ENCODE assay signal across 19 cellular contexts in the genomic region with DNA sequence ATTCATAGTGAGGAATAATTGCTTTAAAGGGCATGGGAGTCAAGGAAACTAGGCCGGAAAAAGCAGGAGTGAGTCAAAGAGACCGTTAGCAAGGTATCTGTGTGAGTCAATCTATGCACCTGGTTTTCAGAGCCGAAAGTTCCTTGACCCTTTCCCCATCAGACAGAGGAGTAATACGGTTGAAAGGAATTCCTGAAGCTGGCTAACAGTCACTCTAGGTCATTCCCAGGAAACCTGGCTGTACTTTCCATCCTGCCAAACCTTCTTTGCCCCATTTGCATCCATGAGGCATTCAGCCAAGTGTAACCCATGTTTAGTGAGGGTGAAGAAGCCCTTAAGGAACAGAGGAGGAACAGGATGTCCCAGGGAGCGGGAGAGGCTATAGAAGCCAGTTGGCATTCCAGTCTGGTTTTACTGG. TPM values are rescaled to one million over a fixed set of nuclear protein-coding genes. Genes with fewer than 3 reads are reported as not detected.
A peak's percentile ranks its signal among the peaks of the same experiment; 100 is the strongest.
DNase-seq lines count a peak whose midpoint lies in the region; ATAC-seq and TF ChIP-seq lines count a peak whose summit lies in the region.
"Had no signal": no experiment of that assay in that cellular context is flagged by ENCODE, and none has a peak within 500 bp of the region (broad histone marks: within the 10 kb centered on the region; RNA-seq: fewer than 3 reads in every experiment).

No MANE protein-coding gene starts in this region.

- H3K4me1 ChIP-seq in lung (ENCODE audit: control insufficient read depth in 2 of 2, insufficient read depth in 2 of 2, low read length in 2 of 2) (peaks cover 2 to 14% of the 10 kb centered on the region in 2 donors), endodermal cell (ENCODE audit: control insufficient read depth, insufficient read depth, low read length) (peaks cover 7% of the 10 kb centered on the region), neuronal stem cell (ENCODE audit: control insufficient read depth in 2 of 2, insufficient read depth in 1 of 2, low read depth in 1 of 2, low read length in 2 of 2) (no peaks in the 10 kb centered on the region)
- H3K4me1 ChIP-seq: BLaER1 had no signal

- H4K8ac ChIP-seq in neuronal stem cell (ENCODE audit: low read depth, low read length): no peak overlapping the region

- peaks cover 19% of the 10 kb centered on the region for H3K4me1 Mint-ChIP-seq in endodermal cell

- H2BK15ac ChIP-seq in neuronal stem cell (ENCODE audit: low read length): no peak overlapping the region

- H3K4me3 ChIP-seq in epithelial cell of proximal tubule (ENCODE audit: low read depth, low read length) (no peak overlapping the region), lung (no peak overlapping the region), endodermal cell (ENCODE audit: low read length) (no peak overlapping the region), neuronal stem cell (ENCODE audit: low read length in 2 of 2) (no peak overlapping the region)
- H3K4me3 ChIP-seq: BLaER1, PC-9 had no signal

- H2AK5ac ChIP-seq in neuronal stem cell (ENCODE audit: low read depth, low read length): no peak overlapping the region

- H3K4me2 ChIP-seq in neuronal stem cell (ENCODE audit: insufficient read depth, low read length, poor library complexity, severe bottlenecking): no peak overlapping the region
- H3K4me2 ChIP-seq: BLaER1, PC-9 had no signal

- no peak overlapping the region for H2AFZ ChIP-seq in neuronal stem cell (ENCODE audit: low read length)
- H2AFZ ChIP-seq: PC-9 had no signal

- no peak for TF ChIP-seq CTCF in 22Rv1 (IDR thresholded peaks at IDR 0.05)
- no peak for TF ChIP-seq CTCF in VCaP (conservative IDR thresholded peaks at IDR 0.05)
- TF ChIP-seq CTCF in epithelial cell of proximal tubule (conservative IDR thresholded peaks at IDR 0.05; ENCODE audit: low read depth, low read length): no peak
- no peak for TF ChIP-seq CTCF in lung (IDR thresholded peaks at IDR 0.05; ENCODE audit: control extremely low read depth, extremely low read depth)
- TF ChIP-seq CTCF in endodermal cell (conservative IDR thresholded peaks at IDR 0.05): no peak

- no peak overlapping the region for H3K27ac Mint-ChIP-seq in endodermal cell
- H3K27ac Mint-ChIP-seq: HFFc6 had no signal

- no peak overlapping the region for H4K91ac ChIP-seq in neuronal stem cell (ENCODE audit: low read depth, low read length, poor library complexity)

- H2BK12ac ChIP-seq in neuronal stem cell (ENCODE audit: low read length): no peak overlapping the region

- no peak overlapping the region for H3K4me3 Mint-ChIP-seq in endodermal cell
- H3K4me3 Mint-ChIP-seq: HFFc6 had no signal

- H3K36me3 ChIP-seq in lung (ENCODE audit: control insufficient read depth in 2 of 2, insufficient read depth in 2 of 2, low read length in 2 of 2) (peaks cover 16 to 49% of the 10 kb centered on the region in 2 donors), endodermal cell (ENCODE audit: control insufficient read depth, insufficient read depth, low read length) (peaks cover 59% of the 10 kb centered on the region), neuronal stem cell (replicated peaks in 1 of 2; ENCODE audit: control insufficient read depth in 2 of 2, insufficient read depth in 2 of 2, low read length in 2 of 2) (peaks cover 12 to 96% of the 10 kb centered on the region in 2 donors)

- H3K36me3 Mint-ChIP-seq in endodermal cell (ENCODE audit: low read depth): peaks cover 39% of the 10 kb centered on the region

- H3K9me3 ChIP-seq in lung (ENCODE audit: control insufficient read depth in 2 of 2, insufficient read depth in 1 of 2, low read length in 1 of 2) (no peaks in the 10 kb centered on the region), endodermal cell (ENCODE audit: control insufficient read depth, low read length) (no peaks in the 10 kb centered on the region), neuronal stem cell (replicated peaks in 1 of 2; ENCODE audit: control insufficient read depth in 2 of 2, insufficient read depth in 1 of 2, low read depth in 1 of 2, low read length in 2 of 2) (no peaks in the 10 kb centered on the region)
- H3K9me3 ChIP-seq: BLaER1 had no signal

- H3K23ac ChIP-seq in neuronal stem cell (ENCODE audit: low read depth, low read length, poor library complexity): no peak overlapping the region

- H3K27ac ChIP-seq in 22Rv1: peak overlapping the region; percentile 29
- peak overlapping the region; percentile 52 for H3K27ac ChIP-seq in VCaP
- H3K27ac ChIP-seq in lung (ENCODE audit: low read depth in 1 of 2, low read length in 1 of 2): no peak overlapping the region
- H3K27ac ChIP-seq in endodermal cell (ENCODE audit: low read depth, low read length): no peak overlapping the region
- no peak overlapping the region for H3K27ac ChIP-seq in neuronal stem cell (replicated peaks; ENCODE audit: low read length)
- H3K27ac ChIP-seq: BLaER1, PC-9 had no signal

- H2BK120ac ChIP-seq in neuronal stem cell (ENCODE audit: low read depth, low read length): no peak overlapping the region

- H3K9ac ChIP-seq in endodermal cell (ENCODE audit: extremely low read depth, low read length, poor library complexity, severe bottlenecking) (no peak overlapping the region), neuronal stem cell (ENCODE audit: low read depth, low read length, poor library complexity) (no peak overlapping the region)
- H3K9ac ChIP-seq: BLaER1 had no signal

- H3K18ac ChIP-seq in neuronal stem cell (ENCODE audit: low read length): no peak overlapping the region

- no peaks in the 10 kb centered on the region for H3K27me3 Mint-ChIP-seq in endodermal cell (ENCODE audit: insufficient read depth)

- no peak overlapping the region for H3K14ac ChIP-seq in neuronal stem cell (ENCODE audit: low read length)

- H2BK5ac ChIP-seq in neuronal stem cell (ENCODE audit: low read length): no peak overlapping the region

- DNase-seq in epithelial cell of proximal tubule (ENCODE audit: low read depth): peak; percentile 35
- no peak for DNase-seq in lung (ENCODE audit: low spot score)
- no peak for DNase-seq in endodermal cell
- DNase-seq in neuronal stem cell (ENCODE audit: low spot score): no peak
- DNase-seq in posterior cingulate gyrus: no peak
- DNase-seq: 8988T, DMS 273 treated with DMSO at 0.1 percent for 48 hours, GOT3, HFFc6, MM.1S, NCI-H1105, NCI-H1694 treated with DMSO at 0.1 percent for 48 hours, PC-9, Right ventricle myocardium superior had no signal

- H3K4ac ChIP-seq in neuronal stem cell (ENCODE audit: low read length): no peak overlapping the region

- no peaks in the 10 kb centered on the region for H3K27me3 ChIP-seq in lung (ENCODE audit: control insufficient read depth, insufficient read depth)
- no peaks in the 10 kb centered on the region for H3K27me3 ChIP-seq in endodermal cell (ENCODE audit: control insufficient read depth, insufficient read depth, low read length, poor library complexity, severe bottlenecking)
- H3K27me3 ChIP-seq in neuronal stem cell (ENCODE audit: control insufficient read depth in 3 of 3, insufficient read depth in 3 of 3, low read depth in 1 of 3, low read length in 3 of 3): no peaks in the 10 kb centered on the region
- H3K27me3 ChIP-seq: BLaER1 had no signal

- no peaks in the 10 kb centered on the region for H3K79me1 ChIP-seq in neuronal stem cell (ENCODE audit: low read depth, low read length)

- ATAC-seq in lung (ENCODE audit: insufficient read depth, low FRiP score) (peak; percentile 11), GM19455 (IDR thresholded peaks at IDR 0.05; ENCODE audit: unreplicated experiment) (no peak)
- ATAC-seq: HepG2 had no signal

- 79 to 84% methylated on average over 5 of the region's 5 CpGs for WGBS in lung, 2 donors
- 93 to 98% methylated on average over 4 to 5 of the region's 5 CpGs for WGBS in endodermal cell (ENCODE audit: insufficient coverage in 1 of 2, insufficient read length in 1 of 2), 2 experiments
- no CpG with 5 or more reads among the region's 5 CpGs for WGBS in neuronal stem cell (ENCODE audit: extremely low coverage in 2 of 2, insufficient read length in 2 of 2, insufficient replicate concordance in 1 of 2), 2 donors

- H3K9me3 Mint-ChIP-seq in endodermal cell: no peaks in the 10 kb centered on the region
- H3K9me3 Mint-ChIP-seq: HFFc6 had no signal

- intact Hi-C loops in posterior cingulate gyrus (cut with DNase I): no loop called here

RNA-seq across cellular contexts. Expression of gene RBM18, which starts 16.2 kb away (rescaled TPM):
- total RNA-seq in epithelial cell of proximal tubule: 8.4 and 13.9 TPM in 2 replicates
- 10 to 100 TPM; 15.4 to 20.5 TPM for total RNA-seq in lung
- polyA plus RNA-seq in lung: 1 to 10 TPM; 5.5 to 9.4 TPM
- 10 to 100 TPM; 15.7 to 17.3 TPM for total RNA-seq in endodermal cell
- 23.0 TPM for polyA plus RNA-seq in endodermal cell (2013, experiment 1 of 2)
- polyA plus RNA-seq in endodermal cell (2013, experiment 2 of 2): 19.6 TPM
- 12.7 TPM for polyA plus RNA-seq in neuronal stem cell (2013, experiment 1 of 2)
- polyA plus RNA-seq in neuronal stem cell (2013, experiment 2 of 2): 12.1 TPM

RNA-seq across cellular contexts. Expression of gene MRRF, which starts 16.2 kb away (rescaled TPM):
- total RNA-seq in epithelial cell of proximal tubule: 27.3 and 48.8 TPM in 2 replicates
- total RNA-seq in lung: 10 to 100 TPM; 31.9 to 43.9 TPM
- polyA plus RNA-seq in lung: 10 to 100 TPM; 22.3 to 30.4 TPM
- total RNA-seq in endodermal cell: 10 to 100 TPM; 25.8 to 27.6 TPM
- 31.8 TPM for polyA plus RNA-seq in endodermal cell (2013, experiment 1 of 2)
- polyA plus RNA-seq in endodermal cell (2013, experiment 2 of 2): 27.9 TPM
- polyA plus RNA-seq in neuronal stem cell (2013, experiment 1 of 2): 21.2 TPM
- 23.2 TPM for polyA plus RNA-seq in neuronal stem cell (2013, experiment 2 of 2)

RNA-seq across cellular contexts. Expression of gene LHX6, which starts 19.7 kb away (rescaled TPM):
- 0.06 TPM in 1 of 2 replicates, not detected in the other for total RNA-seq in epithelial cell of proximal tubule
- 10 to 100 TPM in 1 of 2 donors, 1 to 10 TPM in 1; 3.2 to 11.3 TPM for total RNA-seq in lung
- polyA plus RNA-seq in lung: 1 to 10 TPM; 3.7 to 5.0 TPM
- under 1 TPM in 1 of 2 donors, not detected in 1; 0.37 TPM for total RNA-seq in endodermal cell
- 1.1 TPM for polyA plus RNA-seq in endodermal cell (2013, experiment 1 of 2)
- polyA plus RNA-seq in endodermal cell (2013, experiment 2 of 2): 0.70 TPM
- 0.04 TPM for polyA plus RNA-seq in neuronal stem cell (2013, experiment 1 of 2)
- 0.12 TPM for polyA plus RNA-seq in neuronal stem cell (2013, experiment 2 of 2)
- total RNA-seq: HFFc6, PC-9 had no signal

Comparison
In these comparisons a context has a peak if more than half of its experiments do, and no peak if none do; other contexts are left out.
1. H3K27ac ChIP-seq: peak in 22Rv1 (single experiment) and VCaP (single experiment); none in lung (0 of 2), endodermal cell (single experiment) and neuronal stem cell (single experiment).